In genomic region chr1:231387770-231388669, GRCh38 we compare ENCODE assay signal across 12 cellular contexts. TPM values are rescaled to one million over a fixed set of nuclear protein-coding genes. Genes with fewer than 3 reads are reported as not detected.
DNase-seq lines count a peak whose midpoint lies in the region; ATAC-seq and TF ChIP-seq lines count a peak whose summit lies in the region.
"Had no signal": no experiment of that assay in that cellular context is flagged by ENCODE, and none has a peak within 500 bp of the region (broad histone marks: within the 10 kb centered on the region; RNA-seq: fewer than 3 reads in every experiment).

No MANE protein-coding gene starts in this region.

- POLR2A ChIA-PET in Caco-2 (lab: Charles Lee) = no interaction called here

- H3K4me1 ChIP-seq in Caco-2 = peaks cover 35% of the 10 kb centered on the region
- H3K4me1 ChIP-seq in mesodermal cell (ENCODE audit: control insufficient read depth, insufficient read depth, low read length, poor library complexity, severe bottlenecking) = peaks cover 27% of the 10 kb centered on the region
- H3K4me1 ChIP-seq: neural progenitor cell had no signal

- H3K27ac ChIP-seq in mesodermal cell (ENCODE audit: low read depth, low read length, severe bottlenecking) (peak overlapping the region; percentile 86), coronary artery (no peak overlapping the region)
- H3K27ac ChIP-seq: neural progenitor cell had no signal

- peak overlapping the region; percentile 13 for H3K27ac Mint-ChIP-seq in Caco-2 (ENCODE audit: unreplicated experiment)
- H3K27ac Mint-ChIP-seq in T-helper 2 cell treated with Interferon-gamma antibody and Interleukin-4, amounts not matched to agents 5 μg/mL and 100 μg/mL, for 36 hours = peak overlapping the region; percentile 19
- H3K27ac Mint-ChIP-seq: brain, IgD-negative memory B cell, neural progenitor cell had no signal

- H3K9me3 ChIP-seq in Caco-2 = no peaks in the 10 kb centered on the region
- no peaks in the 10 kb centered on the region for H3K9me3 ChIP-seq in mesodermal cell (ENCODE audit: control insufficient read depth, low read length)

- H3K27me3 Mint-ChIP-seq in Caco-2 (ENCODE audit: insufficient read depth, unreplicated experiment) = no peaks in the 10 kb centered on the region
- no peaks in the 10 kb centered on the region for H3K27me3 Mint-ChIP-seq in T-helper 2 cell treated with Interferon-gamma antibody and Interleukin-4, amounts not matched to agents 5 μg/mL and 100 μg/mL, for 36 hours (ENCODE audit: low read depth)
- H3K27me3 Mint-ChIP-seq: IgD-negative memory B cell had no signal

- CTCF ChIA-PET in Caco-2 (lab: Charles Lee) = no interaction called here

- no peak for TF ChIP-seq CTCF in Caco-2 (IDR thresholded peaks at IDR 0.05; ENCODE audit: insufficient read depth in 1 of 2, low read depth in 1 of 2, low read length in 1 of 2, severe bottlenecking in 1 of 2, unreplicated experiment in 1 of 2)
- no peak for TF ChIP-seq CTCF in coronary artery (IDR thresholded peaks at IDR 0.05)

- H3K4me1 Mint-ChIP-seq in Caco-2 (ENCODE audit: low read depth, unreplicated experiment) = peaks cover 30% of the 10 kb centered on the region
- H3K4me1 Mint-ChIP-seq in T-helper 2 cell treated with Interferon-gamma antibody and Interleukin-4, amounts not matched to agents 5 μg/mL and 100 μg/mL, for 36 hours (ENCODE audit: low read depth) = peaks cover 29% of the 10 kb centered on the region
- H3K4me1 Mint-ChIP-seq: neural progenitor cell had no signal

- H3K27me3 ChIP-seq in Caco-2 (replicated peaks; ENCODE audit: control insufficient read depth, insufficient read depth, low read length) = no peaks in the 10 kb centered on the region
- H3K27me3 ChIP-seq: neural progenitor cell had no signal

- BruUV-seq in Caco-2 (replicated peaks; lab: Mats Ljungman, UMichigan) = no TSS peak

- no peaks in the 10 kb centered on the region for H3K9me3 Mint-ChIP-seq in Caco-2 (ENCODE audit: unreplicated experiment)
- H3K9me3 Mint-ChIP-seq in T-helper 2 cell treated with Interferon-gamma antibody and Interleukin-4, amounts not matched to agents 5 μg/mL and 100 μg/mL, for 36 hours = no peaks in the 10 kb centered on the region
- H3K9me3 Mint-ChIP-seq: brain, IgD-negative memory B cell, neural progenitor cell had no signal

- 82 to 83% methylated on average over 1 to 3 of the region's 5 CpGs for WGBS in mesodermal cell (ENCODE audit: insufficient coverage in 2 of 2), 2 experiments

- no peak overlapping the region for H3K4me3 Mint-ChIP-seq in Caco-2 (ENCODE audit: unreplicated experiment)
- no peak overlapping the region for H3K4me3 Mint-ChIP-seq in T-helper 2 cell treated with Interferon-gamma antibody and Interleukin-4, amounts not matched to agents 5 μg/mL and 100 μg/mL, for 36 hours
- H3K4me3 Mint-ChIP-seq: brain, neural progenitor cell had no signal

- H3K36me3 ChIP-seq in Caco-2 (ENCODE audit: control insufficient read depth, insufficient read depth, low read length) (no peaks in the 10 kb centered on the region), mesodermal cell (ENCODE audit: control insufficient read depth, insufficient read depth, low read length) (peaks cover 5% of the 10 kb centered on the region)
- H3K36me3 ChIP-seq: neural progenitor cell had no signal

- no peak overlapping the region for H3K4me3 ChIP-seq in Caco-2 (ENCODE audit: low read depth, low read length)
- no peak overlapping the region for H3K4me3 ChIP-seq in mesodermal cell (ENCODE audit: extremely low read depth, insufficient read depth, low read length, poor library complexity, severe bottlenecking)
- H3K4me3 ChIP-seq in coronary artery = no peak overlapping the region
- H3K4me3 ChIP-seq: neural progenitor cell had no signal

- peaks cover 6% of the 10 kb centered on the region for H3K36me3 Mint-ChIP-seq in Caco-2 (ENCODE audit: insufficient read depth, unreplicated experiment)
- H3K36me3 Mint-ChIP-seq in T-helper 2 cell treated with Interferon-gamma antibody and Interleukin-4, amounts not matched to agents 5 μg/mL and 100 μg/mL, for 36 hours (ENCODE audit: low read depth) = peaks cover 14% of the 10 kb centered on the region

- no peak for DNase-seq in Caco-2
- peak; percentile 29 to 38 for DNase-seq in Kasumi-1 (lab: John Stamatoyannopoulos, UW)
- no peak for DNase-seq in T-helper 2 cell treated with Interferon-gamma antibody and Interleukin-4, amounts not matched to agents 5 μg/mL and 100 μg/mL, for 36 hours (ENCODE audit: low spot score)
- no peak for DNase-seq in NCI-H510A (lab: John Stamatoyannopoulos, UW)
- DNase-seq in coronary artery (ENCODE audit: low spot score) = no peak
- no peak for DNase-seq in NCI-H2029 treated with DMSO at 0.1 percent for 48 hours (lab: John Stamatoyannopoulos, UW)
- DNase-seq: NCI-H345 had no signal

- intact Hi-C loops in Caco-2 (cut with micrococcal nuclease; ENCODE audit: unreplicated experiment) = no loop called here

- ATAC-seq in GM18861 (IDR thresholded peaks at IDR 0.05; ENCODE audit: unreplicated experiment) = no peak

RNA-seq across cellular contexts. Expression of gene EGLN1, which starts 34.1 kb away (rescaled TPM):
- 26.7 and 31.1 TPM in 2 replicates for total RNA-seq in Caco-2 (2022)
- 24.7 TPM for polyA plus RNA-seq in mesodermal cell (2013, experiment 1 of 2)
- 26.2 TPM for polyA plus RNA-seq in mesodermal cell (2013, experiment 2 of 2)

RNA-seq across cellular contexts. Expression of gene SPRTN, which starts 49.9 kb away (rescaled TPM):
- total RNA-seq in Caco-2 (2022) = 21.3 and 24.9 TPM in 2 replicates
- polyA plus RNA-seq in mesodermal cell (2013, experiment 1 of 2) = 12.3 TPM
- 10.6 TPM for polyA plus RNA-seq in mesodermal cell (2013, experiment 2 of 2)

RNA-seq across cellular contexts. Expression of gene EXOC8, which starts 50.4 kb away (rescaled TPM):
- total RNA-seq in Caco-2 (2022) = 17.2 and 18.3 TPM in 2 replicates
- polyA plus RNA-seq in mesodermal cell (2013, experiment 1 of 2) = 6.7 TPM
- polyA plus RNA-seq in mesodermal cell (2013, experiment 2 of 2) = 6.2 TPM

Comparison
In these comparisons a context has a peak if more than half of its experiments do, and no peak if none do; other contexts are left out.
1. DNase-seq: peak in Kasumi-1 (2 of 2); none in Caco-2 (0 of 2), T-helper 2 cell treated with Interferon-gamma antibody and Interleukin-4, amounts not matched to agents 5 μg/mL and 100 μg/mL, for 36 hours (single experiment), NCI-H510A (single experiment), coronary artery (single experiment) and NCI-H2029 treated with DMSO at 0.1 percent for 48 hours (single experiment).